Comparison of ENCODE assay signal across 15 cellular contexts in genomic region chr17:76199466-76199865, GRCh38. TPM values are rescaled to one million over a fixed set of nuclear protein-coding genes. Genes with fewer than 3 reads are reported as not detected.
DNase-seq lines count a peak whose midpoint lies in the region; ATAC-seq and TF ChIP-seq lines count a peak whose summit lies in the region.
"Had no signal": no experiment of that assay in that cellular context is flagged by ENCODE, and none has a peak within 500 bp of the region (broad histone marks: within the 10 kb centered on the region; RNA-seq: fewer than 3 reads in every experiment).

No MANE protein-coding gene starts in this region.

- TF ChIP-seq POLR2A in uterus (IDR thresholded peaks at IDR 0.05): no peak

- H3K27ac ChIP-seq in uterus: no peak overlapping the region
- no peak overlapping the region for H3K27ac ChIP-seq in neural progenitor cell
- H3K27ac ChIP-seq: vagina had no signal

- peak; percentile 98 for ATAC-seq in stimulated activated naive CD8-positive, alpha-beta T cell treated with anti-CD3 and anti-CD28 coated beads, Interleukin-15, amount 100 ng/mL, for 72 hours
- ATAC-seq: left lobe of liver had no signal

- H3K27me3 Mint-ChIP-seq in activated T-helper 2 cell treated with anti-CD3 and anti-CD28 coated beads, Interferon-gamma antibody, Interleukin-2, Interleukin-4, amounts not matched to agents 10 μg/mL and 5 μg/mL and 100 μg/mL, durations not matched to agents 14 hours and 24 hours and 36 hours (ENCODE audit: low read depth): no peaks in the 10 kb centered on the region
- no peaks in the 10 kb centered on the region for H3K27me3 Mint-ChIP-seq in stimulated activated naive CD8-positive, alpha-beta T cell treated with anti-CD3 and anti-CD28 coated beads, Interleukin-15, amount 100 ng/mL, for 72 hours
- peaks cover 3% of the 10 kb centered on the region for H3K27me3 Mint-ChIP-seq in neural progenitor cell (ENCODE audit: insufficient read depth, low read depth)

- DNase-seq in activated CD4-positive, alpha-beta T cell treated with anti-CD3 and anti-CD28 coated beads for 48 hours: peak; percentile 77
- DNase-seq in activated T-helper 2 cell treated with anti-CD3 and anti-CD28 coated beads, Interferon-gamma antibody, Interleukin-2, Interleukin-4, amounts not matched to agents 10 μg/mL and 5 μg/mL and 100 μg/mL, durations not matched to agents 14 hours and 24 hours and 36 hours (ENCODE audit: low spot score): peak; percentile 40
- peak in 2 of 3 donors; percentile 42 to 44 for DNase-seq in stimulated activated CD4-positive, alpha-beta T cell treated with anti-CD3 and anti-CD28 coated beads, Interleukin-12 subunit alpha, Interleukin-12 subunit beta, amount 100 ng/mL, for 48 hours (ENCODE audit: low read depth in 2 of 3, low spot score in 1 of 3)
- DNase-seq in stimulated activated naive CD8-positive, alpha-beta T cell treated with anti-CD3 and anti-CD28 coated beads, Interleukin-15, amount 100 ng/mL, for 72 hours: peak; percentile 42 to 73
- no peak for DNase-seq in uterus
- no peak for DNase-seq in medulla oblongata (ENCODE audit: extremely low spot score)
- DNase-seq in neural progenitor cell (ENCODE audit: low spot score): no peak
- DNase-seq: cortex of kidney, foreskin fibroblast, NCI-H526, nucleus accumbens, Right ventricle myocardium superior had no signal

- H3F3A ChIP-seq in neural progenitor cell (ENCODE audit: low read depth): no peaks in the 10 kb centered on the region

- H3K27me3 ChIP-seq in uterus: no peaks in the 10 kb centered on the region
- no peaks in the 10 kb centered on the region for H3K27me3 ChIP-seq in neural progenitor cell
- H3K27me3 ChIP-seq: vagina had no signal

- H3K4me3 Mint-ChIP-seq in activated T-helper 2 cell treated with anti-CD3 and anti-CD28 coated beads, Interferon-gamma antibody, Interleukin-2, Interleukin-4, amounts not matched to agents 10 μg/mL and 5 μg/mL and 100 μg/mL, durations not matched to agents 14 hours and 24 hours and 36 hours (ENCODE audit: low read depth): peak overlapping the region; percentile 43
- H3K4me3 Mint-ChIP-seq in stimulated activated naive CD8-positive, alpha-beta T cell treated with anti-CD3 and anti-CD28 coated beads, Interleukin-15, amount 100 ng/mL, for 72 hours: peak overlapping the region; percentile 51 to 80
- H3K4me3 Mint-ChIP-seq in neural progenitor cell: no peak overlapping the region

- no peak for TF ChIP-seq CTCF in uterus (IDR thresholded peaks at IDR 0.05)
- no peak for TF ChIP-seq CTCF in neural progenitor cell (IDR thresholded peaks at IDR 0.05)

- peaks cover 41% of the 10 kb centered on the region for H3K4me1 Mint-ChIP-seq in activated T-helper 2 cell treated with anti-CD3 and anti-CD28 coated beads, Interferon-gamma antibody, Interleukin-2, Interleukin-4, amounts not matched to agents 10 μg/mL and 5 μg/mL and 100 μg/mL, durations not matched to agents 14 hours and 24 hours and 36 hours (ENCODE audit: low read depth)
- peaks cover 83% of the 10 kb centered on the region for H3K4me1 Mint-ChIP-seq in stimulated activated naive CD8-positive, alpha-beta T cell treated with anti-CD3 and anti-CD28 coated beads, Interleukin-15, amount 100 ng/mL, for 72 hours
- H3K4me1 Mint-ChIP-seq in neural progenitor cell: peaks cover 7% of the 10 kb centered on the region

- no peak overlapping the region for H2AFZ ChIP-seq in neural progenitor cell (replicated peaks)

- peak overlapping the region; percentile 90 for H3K27ac Mint-ChIP-seq in activated T-helper 2 cell treated with anti-CD3 and anti-CD28 coated beads, Interferon-gamma antibody, Interleukin-2, Interleukin-4, amounts not matched to agents 10 μg/mL and 5 μg/mL and 100 μg/mL, durations not matched to agents 14 hours and 24 hours and 36 hours
- peak overlapping the region; percentile 87 to 96 for H3K27ac Mint-ChIP-seq in stimulated activated naive CD8-positive, alpha-beta T cell treated with anti-CD3 and anti-CD28 coated beads, Interleukin-15, amount 100 ng/mL, for 72 hours
- H3K27ac Mint-ChIP-seq in neural progenitor cell: no peak overlapping the region

- peaks cover 57% of the 10 kb centered on the region for H3K36me3 Mint-ChIP-seq in activated T-helper 2 cell treated with anti-CD3 and anti-CD28 coated beads, Interferon-gamma antibody, Interleukin-2, Interleukin-4, amounts not matched to agents 10 μg/mL and 5 μg/mL and 100 μg/mL, durations not matched to agents 14 hours and 24 hours and 36 hours (ENCODE audit: low read depth)
- peaks cover 9% of the 10 kb centered on the region for H3K36me3 Mint-ChIP-seq in neural progenitor cell

- H3K36me3 ChIP-seq in uterus: no peaks in the 10 kb centered on the region
- no peaks in the 10 kb centered on the region for H3K36me3 ChIP-seq in neural progenitor cell
- H3K36me3 ChIP-seq: vagina had no signal

- no peak overlapping the region for H3K9ac ChIP-seq in neural progenitor cell

- H3K79me2 ChIP-seq in neural progenitor cell (ENCODE audit: low read depth): no peaks in the 10 kb centered on the region

- H3K4me1 ChIP-seq in uterus: no peaks in the 10 kb centered on the region
- no peaks in the 10 kb centered on the region for H3K4me1 ChIP-seq in neural progenitor cell
- H3K4me1 ChIP-seq: vagina had no signal

- H3K9me3 Mint-ChIP-seq in activated T-helper 2 cell treated with anti-CD3 and anti-CD28 coated beads, Interferon-gamma antibody, Interleukin-2, Interleukin-4, amounts not matched to agents 10 μg/mL and 5 μg/mL and 100 μg/mL, durations not matched to agents 14 hours and 24 hours and 36 hours: no peaks in the 10 kb centered on the region
- no peaks in the 10 kb centered on the region for H3K9me3 Mint-ChIP-seq in stimulated activated naive CD8-positive, alpha-beta T cell treated with anti-CD3 and anti-CD28 coated beads, Interleukin-15, amount 100 ng/mL, for 72 hours
- H3K9me3 Mint-ChIP-seq in neural progenitor cell: no peaks in the 10 kb centered on the region

- H3K9me3 ChIP-seq in uterus: no peaks in the 10 kb centered on the region
- no peaks in the 10 kb centered on the region for H3K9me3 ChIP-seq in neural progenitor cell (ENCODE audit: low read depth)
- H3K9me3 ChIP-seq: vagina had no signal

- intact Hi-C loops in activated T-helper 2 cell treated with anti-CD3 and anti-CD28 coated beads, Interferon-gamma antibody, Interleukin-2, Interleukin-4, amounts not matched to agents 10 μg/mL and 5 μg/mL and 100 μg/mL, durations not matched to agents 14 hours and 24 hours and 36 hours (cut with micrococcal nuclease): no loop called here
- intact Hi-C loops in uterus (cut with DNase I; ENCODE audit: low total_unique reads): no loop called here

- H4K20me1 ChIP-seq in neural progenitor cell (ENCODE audit: low read depth): no peaks in the 10 kb centered on the region

- H3K4me3 ChIP-seq in uterus: no peak overlapping the region
- H3K4me3 ChIP-seq in neural progenitor cell: no peak overlapping the region
- H3K4me3 ChIP-seq: vagina had no signal

- no peak overlapping the region for H3K4me2 ChIP-seq in neural progenitor cell

RNA-seq across cellular contexts. Expression of gene RNF157, which starts 40.8 kb away (rescaled TPM):
- total RNA-seq in activated T-helper 2 cell treated with anti-CD3 and anti-CD28 coated beads, Interferon-gamma antibody, Interleukin-2, Interleukin-4, amounts not matched to agents 10 μg/mL and 5 μg/mL and 100 μg/mL, durations not matched to agents 14 hours and 24 hours and 36 hours: 34.3 and 34.9 TPM in 2 replicates
- total RNA-seq in uterus: 1 to 10 TPM in 3 of 4 donors, under 1 TPM in 1; 0.77 to 5.7 (median 1.7) TPM
- 18.5 and 21.0 TPM in 2 replicates for total RNA-seq in neural progenitor cell (ENCODE audit: low replicate concordance)

RNA-seq across cellular contexts. Expression of gene FOXJ1, which starts 58.4 kb away (rescaled TPM):
- total RNA-seq in activated T-helper 2 cell treated with anti-CD3 and anti-CD28 coated beads, Interferon-gamma antibody, Interleukin-2, Interleukin-4, amounts not matched to agents 10 μg/mL and 5 μg/mL and 100 μg/mL, durations not matched to agents 14 hours and 24 hours and 36 hours: 0.11 TPM in 2 replicates
- total RNA-seq in uterus (10 to 100 TPM in 1 of 4 donors, 1 to 10 TPM in 1, under 1 TPM in 2; 0.51 to 14.0 (median 1.0) TPM), neural progenitor cell (ENCODE audit: low replicate concordance) (0.49 and 1.7 TPM in 2 replicates)
- total RNA-seq: M059J, Right ventricle myocardium superior, vagina had no signal

Comparison
In these comparisons a context has a peak if more than half of its experiments do, and no peak if none do; other contexts are left out.
1. DNase-seq: peak in activated CD4-positive, alpha-beta T cell treated with anti-CD3 and anti-CD28 coated beads for 48 hours (single experiment), activated T-helper 2 cell treated with anti-CD3 and anti-CD28 coated beads, Interferon-gamma antibody, Interleukin-2, Interleukin-4, amounts not matched to agents 10 μg/mL and 5 μg/mL and 100 μg/mL, durations not matched to agents 14 hours and 24 hours and 36 hours (single experiment), stimulated activated CD4-positive, alpha-beta T cell treated with anti-CD3 and anti-CD28 coated beads, Interleukin-12 subunit alpha, Interleukin-12 subunit beta, amount 100 ng/mL, for 48 hours (2 of 3) and stimulated activated naive CD8-positive, alpha-beta T cell treated with anti-CD3 and anti-CD28 coated beads, Interleukin-15, amount 100 ng/mL, for 72 hours (2 of 2); none in uterus (0 of 2), medulla oblongata (single experiment) and neural progenitor cell (single experiment).